1 cellular context compared by ENCODE assay signal in genomic region chr12:121580959-121581680, GRCh38.
TF ChIP-seq lines count a peak whose summit lies in the region.

TSS of gene KDM2B (minus strand) at chr12:121581023. CDS start at chr12:121580911, 112 bp downstream.

TF ChIP-seq in K562, 482 proteins besides CTCF, POLR2A, EP300 and RAD21 (continued from another document and continues in another):
- TF ChIP-seq, protein P1, sequence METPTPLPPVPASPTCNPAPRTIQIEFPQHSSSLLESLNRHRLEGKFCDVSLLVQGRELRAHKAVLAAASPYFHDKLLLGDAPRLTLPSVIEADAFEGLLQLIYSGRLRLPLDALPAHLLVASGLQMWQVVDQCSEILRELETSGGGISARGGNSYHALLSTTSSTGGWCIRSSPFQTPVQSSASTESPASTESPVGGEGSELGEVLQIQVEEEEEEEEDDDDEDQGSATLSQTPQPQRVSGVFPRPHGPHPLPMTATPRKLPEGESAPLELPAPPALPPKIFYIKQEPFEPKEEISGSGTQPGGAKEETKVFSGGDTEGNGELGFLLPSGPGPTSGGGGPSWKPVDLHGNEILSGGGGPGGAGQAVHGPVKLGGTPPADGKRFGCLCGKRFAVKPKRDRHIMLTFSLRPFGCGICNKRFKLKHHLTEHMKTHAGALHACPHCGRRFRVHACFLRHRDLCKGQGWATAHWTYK (CRISPR knock-in tag; IDR thresholded peaks at IDR 0.05), result no peak
- TF ChIP-seq RREB1 (CRISPR knock-in tag; IDR thresholded peaks at IDR 0.05), result no peak
- no peak for TF ChIP-seq ZBTB33 (CRISPR knock-in tag; IDR thresholded peaks at IDR 0.05)
- TF ChIP-seq, protein P2, sequence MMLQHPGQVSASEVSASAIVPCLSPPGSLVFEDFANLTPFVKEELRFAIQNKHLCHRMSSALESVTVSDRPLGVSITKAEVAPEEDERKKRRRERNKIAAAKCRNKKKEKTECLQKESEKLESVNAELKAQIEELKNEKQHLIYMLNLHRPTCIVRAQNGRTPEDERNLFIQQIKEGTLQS (IDR thresholded peaks at IDR 0.05), result no peak
- TF ChIP-seq, protein P2 (CRISPR knock-in tag; conservative IDR thresholded peaks at IDR 0.05), result no peak
- no peak for TF ChIP-seq MIER1 (IDR thresholded peaks at IDR 0.05; ENCODE audit: low read depth)
- peak; percentile 31; the same call in 1 of the 2 replicates for TF ChIP-seq NFE2 (IDR thresholded peaks at IDR 0.05; ENCODE audit: low read depth)
- TF ChIP-seq ZNF589 (CRISPR knock-in tag; IDR thresholded peaks at IDR 0.05; ENCODE audit: low read depth), result no peak
- TF ChIP-seq, protein P3, sequence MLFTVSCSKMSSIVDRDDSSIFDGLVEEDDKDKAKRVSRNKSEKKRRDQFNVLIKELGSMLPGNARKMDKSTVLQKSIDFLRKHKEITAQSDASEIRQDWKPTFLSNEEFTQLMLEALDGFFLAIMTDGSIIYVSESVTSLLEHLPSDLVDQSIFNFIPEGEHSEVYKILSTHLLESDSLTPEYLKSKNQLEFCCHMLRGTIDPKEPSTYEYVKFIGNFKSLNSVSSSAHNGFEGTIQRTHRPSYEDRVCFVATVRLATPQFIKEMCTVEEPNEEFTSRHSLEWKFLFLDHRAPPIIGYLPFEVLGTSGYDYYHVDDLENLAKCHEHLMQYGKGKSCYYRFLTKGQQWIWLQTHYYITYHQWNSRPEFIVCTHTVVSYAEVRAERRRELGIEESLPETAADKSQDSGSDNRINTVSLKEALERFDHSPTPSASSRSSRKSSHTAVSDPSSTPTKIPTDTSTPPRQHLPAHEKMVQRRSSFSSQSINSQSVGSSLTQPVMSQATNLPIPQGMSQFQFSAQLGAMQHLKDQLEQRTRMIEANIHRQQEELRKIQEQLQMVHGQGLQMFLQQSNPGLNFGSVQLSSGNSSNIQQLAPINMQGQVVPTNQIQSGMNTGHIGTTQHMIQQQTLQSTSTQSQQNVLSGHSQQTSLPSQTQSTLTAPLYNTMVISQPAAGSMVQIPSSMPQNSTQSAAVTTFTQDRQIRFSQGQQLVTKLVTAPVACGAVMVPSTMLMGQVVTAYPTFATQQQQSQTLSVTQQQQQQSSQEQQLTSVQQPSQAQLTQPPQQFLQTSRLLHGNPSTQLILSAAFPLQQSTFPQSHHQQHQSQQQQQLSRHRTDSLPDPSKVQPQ (CRISPR knock-in tag; IDR thresholded peaks at IDR 0.05; ENCODE audit: borderline replicate concordance), result no peak
- TF ChIP-seq RFX1 (IDR thresholded peaks at IDR 0.05), result no peak
- TF ChIP-seq NR3C1 (CRISPR knock-in tag; IDR thresholded peaks at IDR 0.05), result no peak
- no peak for TF ChIP-seq BHLHE40 (IDR thresholded peaks at IDR 0.05; ENCODE audit: low read length)
- TF ChIP-seq ZNF57 (CRISPR knock-in tag; IDR thresholded peaks at IDR 0.05), result no peak
- peak; percentile 16; the same call in 1 of the 2 replicates for TF ChIP-seq USF1 (CRISPR knock-in tag; IDR thresholded peaks at IDR 0.05)
- TF ChIP-seq CBX3 (IDR thresholded peaks at IDR 0.05; ENCODE audit: borderline replicate concordance in 1 of 2, low read length in 2 of 2), result no peak
- no peak for TF ChIP-seq HEY1 (CRISPR knock-in tag; IDR thresholded peaks at IDR 0.05; ENCODE audit: borderline replicate concordance)
- TF ChIP-seq HNRNPUL1 (IDR thresholded peaks at IDR 0.05; ENCODE audit: low read length), result 0 out of 2 replicates have a peak, but pooled peaks have one; percentile 14
- TF ChIP-seq, protein P4, sequence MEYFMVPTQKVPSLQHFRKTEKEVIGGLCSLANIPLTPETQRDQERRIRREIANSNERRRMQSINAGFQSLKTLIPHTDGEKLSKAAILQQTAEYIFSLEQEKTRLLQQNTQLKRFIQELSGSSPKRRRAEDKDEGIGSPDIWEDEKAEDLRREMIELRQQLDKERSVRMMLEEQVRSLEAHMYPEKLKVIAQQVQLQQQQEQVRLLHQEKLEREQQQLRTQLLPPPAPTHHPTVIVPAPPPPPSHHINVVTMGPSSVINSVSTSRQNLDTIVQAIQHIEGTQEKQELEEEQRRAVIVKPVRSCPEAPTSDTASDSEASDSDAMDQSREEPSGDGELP (CRISPR knock-in tag; IDR thresholded peaks at IDR 0.05; ENCODE audit: borderline replicate concordance), result peak; percentile 74
- peak; percentile 65; the same call in 1 of the 2 replicates for TF ChIP-seq AFF4 (CRISPR knock-in tag; IDR thresholded peaks at IDR 0.05)
- TF ChIP-seq ZNF197 (CRISPR knock-in tag; IDR thresholded peaks at IDR 0.05; ENCODE audit: low read depth), result no peak
- TF ChIP-seq, protein P5, sequence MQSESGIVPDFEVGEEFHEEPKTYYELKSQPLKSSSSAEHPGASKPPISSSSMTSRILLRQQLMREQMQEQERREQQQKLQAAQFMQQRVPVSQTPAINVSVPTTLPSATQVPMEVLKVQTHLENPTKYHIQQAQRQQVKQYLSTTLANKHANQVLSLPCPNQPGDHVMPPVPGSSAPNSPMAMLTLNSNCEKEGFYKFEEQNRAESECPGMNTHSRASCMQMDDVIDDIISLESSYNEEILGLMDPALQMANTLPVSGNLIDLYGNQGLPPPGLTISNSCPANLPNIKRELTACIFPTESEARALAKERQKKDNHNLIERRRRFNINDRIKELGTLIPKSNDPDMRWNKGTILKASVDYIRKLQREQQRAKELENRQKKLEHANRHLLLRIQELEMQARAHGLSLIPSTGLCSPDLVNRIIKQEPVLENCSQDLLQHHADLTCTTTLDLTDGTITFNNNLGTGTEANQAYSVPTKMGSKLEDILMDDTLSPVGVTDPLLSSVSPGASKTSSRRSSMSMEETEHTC (IDR thresholded peaks at IDR 0.05), result no peak
- TF ChIP-seq KAT2B (IDR thresholded peaks at IDR 0.05; ENCODE audit: low read depth, low read length), result no peak
- no peak for TF ChIP-seq ZBTB5 (IDR thresholded peaks at IDR 0.05)
- peak; percentile 30 for TF ChIP-seq KDM5B (IDR thresholded peaks at IDR 0.05; ENCODE audit: insufficient replicate concordance, low read depth, low read length)
- TF ChIP-seq MAZ (CRISPR knock-in tag; conservative IDR thresholded peaks at IDR 0.05 in 1 of 2, IDR thresholded peaks at IDR 0.05 in 1 of 2), result no peak
- TF ChIP-seq POLR3G (IDR thresholded peaks at IDR 0.05; ENCODE audit: extremely low read depth, insufficient read length, insufficient replicate concordance), result no peak
